Comparison of ENCODE assay signal across 26 cellular contexts in the genomic region with DNA sequence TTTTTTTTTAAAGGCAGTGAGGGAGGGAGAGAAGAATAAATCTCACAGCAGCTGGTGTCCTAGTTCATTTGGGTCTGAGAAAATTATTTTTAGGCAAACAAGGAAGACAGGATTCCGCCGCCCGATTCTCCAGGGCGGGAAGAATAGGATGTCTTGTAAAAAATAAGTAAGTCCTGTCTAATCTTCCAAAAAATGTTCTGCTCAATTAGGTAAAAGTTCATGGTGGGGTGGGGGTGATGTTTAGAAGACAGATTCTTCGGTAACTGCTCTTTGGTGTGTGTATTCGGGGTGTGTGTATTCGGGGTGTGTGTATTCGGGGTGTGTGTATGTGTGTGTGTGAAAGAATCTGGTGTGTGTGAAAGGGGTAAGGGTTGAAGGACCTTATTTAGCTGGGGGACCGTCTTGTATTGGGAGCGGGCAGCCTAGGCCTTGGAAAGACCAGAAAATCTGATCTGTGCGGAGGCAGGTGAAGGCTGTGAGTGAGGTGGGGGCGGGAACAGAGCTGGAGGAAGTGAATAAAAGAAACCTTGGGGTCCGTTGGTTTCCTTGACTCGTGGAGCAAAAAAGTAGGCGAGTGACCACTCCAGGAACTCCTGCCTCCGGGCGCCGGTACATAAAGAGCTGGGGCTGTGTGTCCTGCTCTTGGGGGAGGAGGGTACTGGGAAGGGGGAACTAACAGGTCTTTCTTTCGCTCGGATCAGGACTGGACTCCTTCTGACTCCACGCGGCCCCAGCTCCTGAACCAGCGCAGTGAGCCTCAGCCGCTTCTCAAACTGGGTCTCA. TPM values are rescaled to one million over a fixed set of nuclear protein-coding genes. Genes with fewer than 3 reads are reported as not detected.
DNase-seq lines count a peak whose midpoint lies in the region; ATAC-seq, FAIRE-seq and TF ChIP-seq lines count a peak whose summit lies in the region.
"Had no signal": no experiment of that assay in that cellular context is flagged by ENCODE, and none has a peak within 500 bp of the region (broad histone marks: within the 10 kb centered on the region; RNA-seq: fewer than 3 reads in every experiment).

No MANE protein-coding gene starts in this region.

- no peak for FAIRE-seq in HepG2 (lab: Jason Lieb, UNC)

- no peak overlapping the region for H3K9ac ChIP-seq in HepG2 (ENCODE audit: insufficient read depth, low read depth, low read length)

- CTCF ChIA-PET in HepG2 (lab: Yijun Ruan, JAX; ENCODE audit: low intra/inter-chr PET ratio, low total read pairs): no interaction called here

- ATAC-seq in HepG2 (no peak), right lobe of liver (no peak), GM21737 (IDR thresholded peaks at IDR 0.05; ENCODE audit: unreplicated experiment) (no peak)
- ATAC-seq in activated T-helper 17 cell treated with anti-CD3 and anti-CD28 coated beads, Interleukin-2, amount 50 U/mL, for 72 hours (replicated peaks): no peak
- ATAC-seq: activated naive CD8-positive, alpha-beta T cell treated with anti-CD3 and anti-CD28 coated beads, Interleukin-2, amount 50 U/mL, for 24 hours; left colon had no signal

- H3K4me3 Mint-ChIP-seq in activated T-helper 17 cell treated with anti-CD3 and anti-CD28 coated beads, Interleukin-2, amount 50 U/mL, for 72 hours: peak overlapping the region; percentile 28
- H3K4me3 Mint-ChIP-seq in type B pancreatic cell: peak overlapping the region; percentile 82
- H3K4me3 Mint-ChIP-seq: activated naive CD8-positive, alpha-beta T cell treated with anti-CD3 and anti-CD28 coated beads, Interleukin-2, amount 50 U/mL, for 24 hours; mesothelial cell of epicardium had no signal

- H3K4me3 ChIP-seq in HepG2 (replicated peaks in 1 of 3; ENCODE audit: insufficient read depth in 1 of 3, low read depth in 2 of 3, low read length in 3 of 3) (no peak overlapping the region), right lobe of liver (no peak overlapping the region)
- H3K4me3 ChIP-seq: Peyer's patch, SJSA1, smooth muscle cell, thyroid gland had no signal

- in situ Hi-C loops in HepG2 (cut with HindIII; ENCODE audit: extremely low pct_ligation_motif_present, low pct_unique_long_range_greater_than_20kb): no loop called here

- H3K27ac Mint-ChIP-seq in activated T-helper 17 cell treated with anti-CD3 and anti-CD28 coated beads, Interleukin-2, amount 50 U/mL, for 72 hours: no peak overlapping the region
- H3K27ac Mint-ChIP-seq in type B pancreatic cell: peak overlapping the region; percentile 32
- H3K27ac Mint-ChIP-seq: activated naive CD8-positive, alpha-beta T cell treated with anti-CD3 and anti-CD28 coated beads, Interleukin-2, amount 50 U/mL, for 24 hours; mesothelial cell of epicardium had no signal

- 29% methylated on average over 24 of the region's 24 CpGs for WGBS in HepG2 (ENCODE audit: low lambda C conversion rate)
- WGBS in right lobe of liver (ENCODE audit: insufficient coverage, low coverage, low lambda C conversion rate, missing lambda C conversion rate): 6% methylated on average over 19 of the region's 24 CpGs

- peaks cover 13% of the 10 kb centered on the region for H3K9me3 Mint-ChIP-seq in activated T-helper 17 cell treated with anti-CD3 and anti-CD28 coated beads, Interleukin-2, amount 50 U/mL, for 72 hours
- H3K9me3 Mint-ChIP-seq in type B pancreatic cell: no peaks in the 10 kb centered on the region
- H3K9me3 Mint-ChIP-seq: mesothelial cell of epicardium had no signal

- POLR2A ChIA-PET in HepG2 (lab: Yijun Ruan, JAX): no interaction called here

- TF ChIP-seq RAD21 in HepG2 (CRISPR knock-in tag; IDR thresholded peaks at IDR 0.05): no peak

- H3K4me1 ChIP-seq in HepG2 (ENCODE audit: insufficient read depth, low read length): peaks cover 16% of the 10 kb centered on the region
- peaks cover 0 to 23% (median 4%) of the 10 kb centered on the region in 4 donors for H3K4me1 ChIP-seq in right lobe of liver

- peaks cover 77% of the 10 kb centered on the region for H3K27me3 Mint-ChIP-seq in activated T-helper 17 cell treated with anti-CD3 and anti-CD28 coated beads, Interleukin-2, amount 50 U/mL, for 72 hours
- H3K27me3 Mint-ChIP-seq in type B pancreatic cell: peaks cover 100% of the 10 kb centered on the region

- H3K27me3 ChIP-seq in HepG2 (ENCODE audit: control insufficient read depth in 1 of 2, insufficient read depth in 2 of 2, low read length in 2 of 2) (peaks cover 37 to 100% of the 10 kb centered on the region in 2 experiments), right lobe of liver (peaks cover 12 to 61% of the 10 kb centered on the region in 2 donors)

- BruUV-seq in HepG2 (replicated peaks; lab: Mats Ljungman, UMichigan): no TSS peak

- H3K27ac ChIP-seq in HepG2 (ENCODE audit: extremely low read length, insufficient read depth, low read length) (no peak overlapping the region), right lobe of liver (no peak overlapping the region)
- H3K27ac ChIP-seq: Peyer's patch, SJSA1, thyroid gland had no signal

- no peak overlapping the region for H3K4me2 ChIP-seq in HepG2 (ENCODE audit: low read depth, low read length)
- H3K4me2 ChIP-seq: smooth muscle cell had no signal

- TF ChIP-seq CTCF in HepG2 (CRISPR knock-in tag; IDR thresholded peaks at IDR 0.05): no peak
- TF ChIP-seq CTCF in right lobe of liver (IDR thresholded peaks at IDR 0.05): no peak
- no peak for TF ChIP-seq CTCF in type B pancreatic cell (conservative IDR thresholded peaks at IDR 0.05)

- peaks cover 24% of the 10 kb centered on the region for H3K4me1 Mint-ChIP-seq in activated T-helper 17 cell treated with anti-CD3 and anti-CD28 coated beads, Interleukin-2, amount 50 U/mL, for 72 hours
- peaks cover 17% of the 10 kb centered on the region for H3K4me1 Mint-ChIP-seq in type B pancreatic cell (ENCODE audit: unreplicated experiment)

- peaks cover 28% of the 10 kb centered on the region for H3K36me3 Mint-ChIP-seq in activated T-helper 17 cell treated with anti-CD3 and anti-CD28 coated beads, Interleukin-2, amount 50 U/mL, for 72 hours (ENCODE audit: low read depth)
- H3K36me3 Mint-ChIP-seq in type B pancreatic cell: peaks cover 12% of the 10 kb centered on the region
- H3K36me3 Mint-ChIP-seq: mesothelial cell of epicardium had no signal

- intact Hi-C loops in HepG2 (cut with micrococcal nuclease; ENCODE audit: unreplicated experiment) (no loop called here), right lobe of liver (cut with DNase I) (no loop called here)

- TF ChIP-seq POLR2A in HepG2 (IDR thresholded peaks at IDR 0.05; ENCODE audit: insufficient read depth in 1 of 2, low read depth in 2 of 2, low read length in 2 of 2) (no peak), right lobe of liver (IDR thresholded peaks at IDR 0.05) (no peak)

- H3K9me3 ChIP-seq in HepG2 (ENCODE audit: low read length) (no peaks in the 10 kb centered on the region), right lobe of liver (no peaks in the 10 kb centered on the region)
- H3K9me3 ChIP-seq: Peyer's patch, SJSA1, thyroid gland had no signal

- H2AFZ ChIP-seq in HepG2 (ENCODE audit: low read length): no peak overlapping the region

- H4K20me1 ChIP-seq in HepG2 (ENCODE audit: insufficient read depth, low read length): no peaks in the 10 kb centered on the region

- TF ChIP-seq EP300 in HepG2 (IDR thresholded peaks at IDR 0.05; ENCODE audit: low read depth in 2 of 2, low read length in 2 of 2) (no peak), HepG2 (CRISPR knock-in tag; IDR thresholded peaks at IDR 0.05; ENCODE audit: borderline replicate concordance) (no peak)

- H3K36me3 ChIP-seq in HepG2 (replicated peaks in 1 of 2; ENCODE audit: control insufficient read depth in 1 of 2, insufficient read depth in 2 of 2, low read length in 2 of 2) (no peaks in the 10 kb centered on the region), right lobe of liver (no peaks in the 10 kb centered on the region)
- H3K36me3 ChIP-seq: Peyer's patch, SJSA1, thyroid gland had no signal

- H3K79me2 ChIP-seq in HepG2 (ENCODE audit: insufficient read depth, low read length): no peaks in the 10 kb centered on the region

- DNase-seq in HepG2 (ENCODE audit: low spot score): no peak
- DNase-seq in right lobe of liver: no peak
- peak; percentile 49 for DNase-seq in islet precursor cell
- DNase-seq in type B pancreatic cell (ENCODE audit: extremely low spot score, unreplicated experiment): no peak
- DNase-seq in NK-92 (lab: John Stamatoyannopoulos, UW; ENCODE audit: unreplicated experiment): no peak
- DNase-seq in hepatic stellate cell (ENCODE audit: low spot score): no peak
- DNase-seq: activated CD8-positive, alpha-beta memory T cell treated with anti-CD3 and anti-CD28 coated beads for 24 hours; activated naive CD8-positive, alpha-beta T cell treated with anti-CD3 and anti-CD28 coated beads, Interleukin-2, amount 50 U/mL, for 24 hours; CD8-positive, alpha-beta memory T cell; DMS153; GF-D8; KG1; left colon; NCI-H1436; NCI-H510A treated with DMSO at 0.1 percent for 48 hours; Peyer's patch; stimulated activated naive CD4-positive, alpha-beta T cell treated with Interleukin-2 at 50 U/mL for 16 hours had no signal

TF ChIP-seq in HepG2, 621 proteins besides CTCF, POLR2A, EP300 and RAD21 (continues in another document):
- TF ChIP-seq FOXO1 (CRISPR knock-in tag; IDR thresholded peaks at IDR 0.05): no peak

RNA-seq across cellular contexts. Expression of a gene that starts 4.4 kb away (rescaled TPM):
- not detected in 2 replicates for total RNA-seq in HepG2 (2016; rRNA removed; fragmentation: Illumina TruSeq; extraction: Trizol)
- not detected in 2 replicates for total RNA-seq in HepG2 (2016; cell fraction: cytosol; rRNA removed; fragmentation: Illumina TruSeq; extraction: Trizol; ENCODE audit: low read depth)
- not detected in 2 replicates for total RNA-seq in HepG2 (2016; cell fraction: insoluble cytoplasmic fraction; rRNA removed; fragmentation: Illumina TruSeq; extraction: Trizol)
- not detected in 2 replicates for total RNA-seq in HepG2 (2016; cell fraction: membrane; rRNA removed; fragmentation: Illumina TruSeq; extraction: Trizol)
- not detected in 2 replicates for total RNA-seq in HepG2 (2016; cell fraction: nucleus; rRNA removed; fragmentation: Illumina TruSeq; extraction: Trizol)
- 0.07 TPM in 1 of 2 replicates, not detected in the other for polyA plus RNA-seq in HepG2 (2011; rRNA removed)
- not detected in 2 replicates for polyA plus RNA-seq in HepG2 (2011; cell fraction: cytosol; rRNA removed)
- not detected in 2 replicates for polyA plus RNA-seq in HepG2 (2011; cell fraction: nucleus; rRNA removed)
- not detected in 2 replicates for polyA plus RNA-seq in HepG2 (2012)
- not detected in 2 replicates for polyA plus RNA-seq in HepG2 (2016; cell fraction: cytosol; fragmentation: Illumina TruSeq; extraction: Trizol; ENCODE audit: low read depth)
- not detected in 2 replicates for polyA plus RNA-seq in HepG2 (2016; cell fraction: insoluble cytoplasmic fraction; fragmentation: Illumina TruSeq; extraction: Trizol; ENCODE audit: low read depth)
- not detected in 2 replicates for polyA plus RNA-seq in HepG2 (2016; cell fraction: membrane; fragmentation: Illumina TruSeq; extraction: Trizol; ENCODE audit: low read depth)
- polyA plus RNA-seq in HepG2 (2016; cell fraction: nucleus; fragmentation: Illumina TruSeq; extraction: Trizol; ENCODE audit: insufficient read depth, low read depth): not detected in 2 replicates
- not detected in 2 replicates for polyA minus RNA-seq in HepG2 (2011; rRNA and poly(A)+ RNA removed; ENCODE audit: low replicate concordance)
- not detected in 2 replicates for polyA minus RNA-seq in HepG2 (2011; cell fraction: cytosol; rRNA and poly(A)+ RNA removed)
- polyA minus RNA-seq in HepG2 (2011; cell fraction: nucleus; rRNA and poly(A)+ RNA removed): not detected in 2 replicates
- not detected for total RNA-seq in right lobe of liver
- total RNA-seq in activated T-helper 17 cell treated with anti-CD3 and anti-CD28 coated beads, Interleukin-2, amount 50 U/mL, for 72 hours: not detected
- 66.7 TPM in 1 of 2 replicates, not detected in the other for total RNA-seq in type B pancreatic cell (ENCODE audit: low replicate concordance)
- total RNA-seq: CD8-positive, alpha-beta memory T cell; fibroblast of lung; left colon; Peyer's patch; T-helper 2 cell treated with Interferon-gamma antibody and Interleukin-4, amounts not matched to agents 100 ng/mL and 5 ng/mL, for 36 hours; thyroid gland had no signal
- polyA plus RNA-seq: CD8-positive, alpha-beta memory T cell; fibroblast of lung; neural cell; smooth muscle cell had no signal
